8 cellular contexts compared by ENCODE assay signal in genomic region chr10:7410306-7410799, GRCh38. TPM values are rescaled to one million over a fixed set of nuclear protein-coding genes. Genes with fewer than 3 reads are reported as not detected.
DNase-seq lines count a peak whose midpoint lies in the region; ATAC-seq and TF ChIP-seq lines count a peak whose summit lies in the region.

No MANE protein-coding gene starts in this region.

- no peak for ATAC-seq in aorta (ENCODE audit: low FRiP score)

- H3K79me2 ChIP-seq in neural cell (replicated peaks; ENCODE audit: insufficient read depth, low read length): no peaks in the 10 kb centered on the region

- TF ChIP-seq CTCF in 22Rv1 (IDR thresholded peaks at IDR 0.05): no peak
- no peak for TF ChIP-seq CTCF in HFF-Myc (IDR thresholded peaks at IDR 0.05; ENCODE audit: low read depth, low read length, missing control alignments)
- TF ChIP-seq CTCF in neural cell (IDR thresholded peaks at IDR 0.05; ENCODE audit: poor library complexity, severe bottlenecking): no peak

- H3K4me2 ChIP-seq in neural cell (ENCODE audit: low read length): peak overlapping the region; percentile 98

- no peak for TF ChIP-seq EP300 in neural cell (conservative IDR thresholded peaks at IDR 0.05; ENCODE audit: poor library complexity, severe bottlenecking)

- no peaks in the 10 kb centered on the region for H3F3A ChIP-seq in neural cell (ENCODE audit: insufficient read depth, low read length, poor library complexity, severe bottlenecking)

- H3K27ac ChIP-seq in 22Rv1 (peak overlapping the region; percentile 69), esophagus (ENCODE audit: low read depth in 2 of 2, low read length in 1 of 2) (peak overlapping the region in 1 of 2 donors; percentile 45), neural cell (ENCODE audit: low read length) (no peak overlapping the region), aorta (ENCODE audit: low read depth in 1 of 2, low read length in 2 of 2) (no peak overlapping the region)

- H3K9me3 ChIP-seq in esophagus (ENCODE audit: control insufficient read depth in 2 of 2, insufficient read depth in 1 of 2, low read depth in 1 of 2, low read length in 1 of 2) (no peaks in the 10 kb centered on the region), neural cell (ENCODE audit: low read length) (no peaks in the 10 kb centered on the region), aorta (ENCODE audit: control insufficient read depth, low read length) (no peaks in the 10 kb centered on the region)

- H3K36me3 ChIP-seq in esophagus (ENCODE audit: control insufficient read depth in 2 of 2, insufficient read depth in 2 of 2, low read length in 1 of 2) (no peaks in the 10 kb centered on the region), neural cell (ENCODE audit: insufficient read depth, low read length) (no peaks in the 10 kb centered on the region), aorta (ENCODE audit: control insufficient read depth in 1 of 2, insufficient read depth in 2 of 2, low read length in 1 of 2) (no peaks in the 10 kb centered on the region)

- peaks cover 5 to 6% of the 10 kb centered on the region in 2 donors for H3K27me3 ChIP-seq in esophagus (ENCODE audit: control insufficient read depth in 1 of 2, insufficient read depth in 2 of 2, low read length in 2 of 2)
- H3K27me3 ChIP-seq in neural cell (ENCODE audit: insufficient read depth, low read depth, low read length): peaks cover 89% of the 10 kb centered on the region
- H3K27me3 ChIP-seq in aorta (ENCODE audit: control insufficient read depth in 1 of 2, insufficient read depth in 2 of 2, low read length in 1 of 2): no peaks in the 10 kb centered on the region

- 0% methylated on average over 35 of the region's 35 CpGs for WGBS in esophagus, 2 donors
- 0 to 1% methylated on average over 35 of the region's 35 CpGs for WGBS in aorta, 2 donors

- no peak for TF ChIP-seq RAD21 in neural cell (conservative IDR thresholded peaks at IDR 0.05)

- no peaks in the 10 kb centered on the region for H4K20me1 ChIP-seq in neural cell (ENCODE audit: insufficient read depth)

- H2AFZ ChIP-seq in neural cell (ENCODE audit: low read depth, low read length): peak overlapping the region; percentile 45

- H3K4me3 ChIP-seq in HFF-Myc (replicated peaks; ENCODE audit: low read depth, low read length) (peak overlapping the region; percentile 44), esophagus (ENCODE audit: low read depth in 1 of 2, low read length in 2 of 2) (peak overlapping the region; percentile 65 to 70), neural cell (ENCODE audit: low read length) (peak overlapping the region; percentile 87), aorta (ENCODE audit: low read length in 2 of 2) (peak overlapping the region; percentile 30 to 44)

- intact Hi-C loops in aorta (cut with DNase I): no loop called here

- H3K9ac ChIP-seq in neural cell (ENCODE audit: low read length): peak overlapping the region; percentile 56

- H3K9me2 ChIP-seq in neural cell (ENCODE audit: insufficient read depth, low read length): no peaks in the 10 kb centered on the region

- peaks cover 29 to 31% of the 10 kb centered on the region in 2 donors for H3K4me1 ChIP-seq in esophagus (ENCODE audit: control insufficient read depth in 2 of 2, insufficient read depth in 2 of 2, low read length in 1 of 2)
- H3K4me1 ChIP-seq in aorta (ENCODE audit: control insufficient read depth in 1 of 2, insufficient read depth in 2 of 2, low read length in 2 of 2): no peaks in the 10 kb centered on the region

- no peak for DNase-seq in HFF-Myc (ENCODE audit: extremely low read depth, low read depth)
- DNase-seq in activated CD8-positive, alpha-beta memory T cell treated with anti-CD3 and anti-CD28 coated beads for 48 hours (ENCODE audit: low read depth in 2 of 3, low spot score in 2 of 3): peak; percentile 23 to 26 (median 24)
- DNase-seq in aorta: peak in 1 of 2 donors; percentile 54
- no peak for DNase-seq in epidermal melanocyte (ENCODE audit: insufficient read length, low spot score)
- no peak for DNase-seq in hippocampal formation (lab: John Stamatoyannopoulos, UW)

TF ChIP-seq in neural cell, 6 proteins besides CTCF, POLR2A, EP300 and RAD21:
- no peak for TF ChIP-seq TAF1 (IDR thresholded peaks at IDR 0.05; ENCODE audit: low read depth)
- TF ChIP-seq, protein P1, sequence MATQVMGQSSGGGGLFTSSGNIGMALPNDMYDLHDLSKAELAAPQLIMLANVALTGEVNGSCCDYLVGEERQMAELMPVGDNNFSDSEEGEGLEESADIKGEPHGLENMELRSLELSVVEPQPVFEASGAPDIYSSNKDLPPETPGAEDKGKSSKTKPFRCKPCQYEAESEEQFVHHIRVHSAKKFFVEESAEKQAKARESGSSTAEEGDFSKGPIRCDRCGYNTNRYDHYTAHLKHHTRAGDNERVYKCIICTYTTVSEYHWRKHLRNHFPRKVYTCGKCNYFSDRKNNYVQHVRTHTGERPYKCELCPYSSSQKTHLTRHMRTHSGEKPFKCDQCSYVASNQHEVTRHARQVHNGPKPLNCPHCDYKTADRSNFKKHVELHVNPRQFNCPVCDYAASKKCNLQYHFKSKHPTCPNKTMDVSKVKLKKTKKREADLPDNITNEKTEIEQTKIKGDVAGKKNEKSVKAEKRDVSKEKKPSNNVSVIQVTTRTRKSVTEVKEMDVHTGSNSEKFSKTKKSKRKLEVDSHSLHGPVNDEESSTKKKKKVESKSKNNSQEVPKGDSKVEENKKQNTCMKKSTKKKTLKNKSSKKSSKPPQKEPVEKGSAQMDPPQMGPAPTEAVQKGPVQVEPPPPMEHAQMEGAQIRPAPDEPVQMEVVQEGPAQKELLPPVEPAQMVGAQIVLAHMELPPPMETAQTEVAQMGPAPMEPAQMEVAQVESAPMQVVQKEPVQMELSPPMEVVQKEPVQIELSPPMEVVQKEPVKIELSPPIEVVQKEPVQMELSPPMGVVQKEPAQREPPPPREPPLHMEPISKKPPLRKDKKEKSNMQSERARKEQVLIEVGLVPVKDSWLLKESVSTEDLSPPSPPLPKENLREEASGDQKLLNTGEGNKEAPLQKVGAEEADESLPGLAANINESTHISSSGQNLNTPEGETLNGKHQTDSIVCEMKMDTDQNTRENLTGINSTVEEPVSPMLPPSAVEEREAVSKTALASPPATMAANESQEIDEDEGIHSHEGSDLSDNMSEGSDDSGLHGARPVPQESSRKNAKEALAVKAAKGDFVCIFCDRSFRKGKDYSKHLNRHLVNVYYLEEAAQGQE (IDR thresholded peaks at IDR 0.05; ENCODE audit: borderline replicate concordance): no peak
- TF ChIP-seq MXI1 (conservative IDR thresholded peaks at IDR 0.05; ENCODE audit: poor library complexity, severe bottlenecking): no peak
- TF ChIP-seq EZH2 (IDR thresholded peaks at IDR 0.05; ENCODE audit: borderline replicate concordance, insufficient read depth, low read length, poor library complexity, severe bottlenecking): no peak

RNA-seq across cellular contexts. Expression of gene SFMBT2, which starts 0.5 kb away (rescaled TPM):
- under 1 TPM; 0.45 to 0.55 TPM for polyA plus RNA-seq in esophagus
- 0.62 and 1.3 TPM in 2 replicates for polyA plus RNA-seq in neural cell
- polyA minus RNA-seq in neural cell: 3.7 and 5.2 TPM in 2 replicates
- total RNA-seq in aorta: 10 to 100 TPM in 1 of 2 donors, 1 to 10 TPM in 1; 9.2 to 20.3 TPM
- polyA plus RNA-seq in aorta: 1 to 10 TPM in 1 of 2 donors, under 1 TPM in 1; 0.36 to 1.1 TPM

Comparison
In these comparisons a context has a peak if more than half of its experiments do, and no peak if none do; other contexts are left out.
1. DNase-seq: peak in activated CD8-positive, alpha-beta memory T cell treated with anti-CD3 and anti-CD28 coated beads for 48 hours (3 of 3); none in HFF-Myc (single experiment), epidermal melanocyte (single experiment) and hippocampal formation (0 of 2).
2. H3K4me3 ChIP-seq: peak in every context shown above with its lines; median percentile 87 in neural cell; 68 in esophagus; 44 in HFF-Myc; 37 in aorta.